21 cellular contexts compared by ENCODE assay signal in genomic region chr5:133332732-133333024, GRCh38.
A peak's percentile ranks its signal among the peaks of the same experiment; 100 is the strongest.
DNase-seq lines count a peak whose midpoint lies in the region; ATAC-seq and TF ChIP-seq lines count a peak whose summit lies in the region.
"Had no signal": no experiment of that assay in that cellular context is flagged by ENCODE, and none has a peak within 500 bp of the region (broad histone marks: within the 10 kb centered on the region; RNA-seq: fewer than 3 reads in every experiment).

No MANE protein-coding gene starts in this region.

- no peak for TF ChIP-seq CTCF in activated CD8-positive, alpha-beta T cell treated with anti-CD3 and anti-CD28 coated beads for 36 hours (IDR thresholded peaks at IDR 0.05)
- TF ChIP-seq CTCF in SK-N-SH (IDR thresholded peaks at IDR 0.05) (no peak), body of pancreas (IDR thresholded peaks at IDR 0.05) (no peak)

- no peak for TF ChIP-seq RAD21 in SK-N-SH (IDR thresholded peaks at IDR 0.05; ENCODE audit: low read length)

- WGBS in SK-N-SH (ENCODE audit: low lambda C conversion rate), result 8% methylated on average over 2 of the region's 2 CpGs
- 63 to 87% methylated on average over 2 of the region's 2 CpGs for WGBS in body of pancreas, 2 donors

- no peaks in the 10 kb centered on the region for H3K36me3 Mint-ChIP-seq in activated T-cell treated with anti-CD3 and anti-CD28 coated beads, Interleukin-2, amount 50 U/mL, for 72 hours (ENCODE audit: insufficient read depth in 2 of 2)
- no peaks in the 10 kb centered on the region for H3K36me3 Mint-ChIP-seq in activated CD8-positive, alpha-beta T cell treated with anti-CD3 and anti-CD28 coated beads for 36 hours (ENCODE audit: low read depth)
- H3K36me3 Mint-ChIP-seq in activated naive CD8-positive, alpha-beta T cell treated with anti-CD3 and anti-CD28 coated beads, Interleukin-2, amount 50 U/mL, for 24 hours (ENCODE audit: low read depth), result no peaks in the 10 kb centered on the region

- H3K27me3 ChIP-seq in SK-N-SH (ENCODE audit: insufficient read depth) (no peaks in the 10 kb centered on the region; the same call in 1 of the 2 replicates), body of pancreas (no peaks in the 10 kb centered on the region)
- H3K27me3 ChIP-seq: BLaER1, MG63 had no signal

- peak overlapping the region in 1 of 2 donors; percentile 38 for H3K4me3 Mint-ChIP-seq in activated T-cell treated with anti-CD3 and anti-CD28 coated beads, Interleukin-2, amount 50 U/mL, for 72 hours
- no peak overlapping the region for H3K4me3 Mint-ChIP-seq in activated CD8-positive, alpha-beta T cell treated with anti-CD3 and anti-CD28 coated beads for 36 hours
- H3K4me3 Mint-ChIP-seq in activated naive CD8-positive, alpha-beta T cell treated with anti-CD3 and anti-CD28 coated beads, Interleukin-2, amount 50 U/mL, for 24 hours, result no peak overlapping the region
- H3K4me3 Mint-ChIP-seq: CD4-positive, alpha-beta T cell had no signal

- ATAC-seq in activated T-cell treated with anti-CD3 and anti-CD28 coated beads, Interleukin-2, amount 50 U/mL, for 72 hours (replicated peaks in 1 of 2), result peak; percentile 67 to 77
- peak; percentile 65 for ATAC-seq in activated CD8-positive, alpha-beta T cell treated with anti-CD3 and anti-CD28 coated beads for 36 hours
- peak; percentile 49 for ATAC-seq in activated naive CD8-positive, alpha-beta T cell treated with anti-CD3 and anti-CD28 coated beads, Interleukin-2, amount 50 U/mL, for 24 hours
- peak; percentile 66 for ATAC-seq in stimulated activated naive CD8-positive, alpha-beta T cell treated with anti-CD3 and anti-CD28 coated beads, Interleukin-15, Interleukin-2, amounts not matched to agents 100 U/mL and 50 U/mL, for 24 hours
- no peak for ATAC-seq in body of pancreas
- ATAC-seq: Panc1 had no signal

- H3K27me3 Mint-ChIP-seq in activated T-cell treated with anti-CD3 and anti-CD28 coated beads, Interleukin-2, amount 50 U/mL, for 72 hours (ENCODE audit: low read depth), result no peaks in the 10 kb centered on the region
- no peaks in the 10 kb centered on the region for H3K27me3 Mint-ChIP-seq in activated CD8-positive, alpha-beta T cell treated with anti-CD3 and anti-CD28 coated beads for 36 hours
- peaks cover under 1% of the 10 kb centered on the region for H3K27me3 Mint-ChIP-seq in activated naive CD8-positive, alpha-beta T cell treated with anti-CD3 and anti-CD28 coated beads, Interleukin-2, amount 50 U/mL, for 24 hours
- H3K27me3 Mint-ChIP-seq: CD4-positive, alpha-beta T cell had no signal

- H3K36me3 ChIP-seq in SK-N-SH (replicated peaks in 1 of 2; ENCODE audit: control insufficient read depth in 1 of 2, insufficient read depth in 2 of 2, low read length in 1 of 2), result no peaks in the 10 kb centered on the region
- no peaks in the 10 kb centered on the region for H3K36me3 ChIP-seq in body of pancreas (replicated peaks in 1 of 2; ENCODE audit: insufficient read depth in 1 of 2, low read depth in 2 of 2)
- H3K36me3 ChIP-seq: BLaER1, MG63 had no signal

- H3K9ac ChIP-seq in SK-N-SH, result no peak overlapping the region
- H3K9ac ChIP-seq: BLaER1 had no signal

- no peaks in the 10 kb centered on the region for H3K9me3 Mint-ChIP-seq in activated T-cell treated with anti-CD3 and anti-CD28 coated beads, Interleukin-2, amount 50 U/mL, for 72 hours
- H3K9me3 Mint-ChIP-seq in activated CD8-positive, alpha-beta T cell treated with anti-CD3 and anti-CD28 coated beads for 36 hours, result no peaks in the 10 kb centered on the region
- no peaks in the 10 kb centered on the region for H3K9me3 Mint-ChIP-seq in activated naive CD8-positive, alpha-beta T cell treated with anti-CD3 and anti-CD28 coated beads, Interleukin-2, amount 50 U/mL, for 24 hours
- H3K9me3 Mint-ChIP-seq: CD4-positive, alpha-beta T cell had no signal

- no peaks in the 10 kb centered on the region for H3K9me3 ChIP-seq in SK-N-SH
- H3K9me3 ChIP-seq in body of pancreas, result no peaks in the 10 kb centered on the region
- H3K9me3 ChIP-seq: BLaER1, MG63 had no signal

- no peak overlapping the region for H3K27ac Mint-ChIP-seq in activated T-cell treated with anti-CD3 and anti-CD28 coated beads, Interleukin-2, amount 50 U/mL, for 72 hours
- H3K27ac Mint-ChIP-seq in activated CD8-positive, alpha-beta T cell treated with anti-CD3 and anti-CD28 coated beads for 36 hours, result peak overlapping the region; percentile 58
- H3K27ac Mint-ChIP-seq in activated naive CD8-positive, alpha-beta T cell treated with anti-CD3 and anti-CD28 coated beads, Interleukin-2, amount 50 U/mL, for 24 hours, result peak overlapping the region; percentile 45
- H3K27ac Mint-ChIP-seq: CD4-positive, alpha-beta T cell had no signal

- no peaks in the 10 kb centered on the region for H3F3A ChIP-seq in SK-N-SH (replicated peaks; ENCODE audit: insufficient read depth)

- POLR2A ChIA-PET in activated CD8-positive, alpha-beta T cell treated with anti-CD3 and anti-CD28 coated beads for 36 hours (lab: Charles Lee), result no interaction called here
- POLR2A ChIA-PET in SK-N-SH (lab: Yijun Ruan, JAX), result no interaction called here

- H3K4me1 ChIP-seq in SK-N-SH (ENCODE audit: control insufficient read depth in 1 of 2, insufficient read depth in 2 of 2, low read depth in 1 of 2, low read length in 1 of 2) (peaks cover 0 to 5% of the 10 kb centered on the region in 2 experiments; a peak in 1 of 4 replicates), body of pancreas (no peaks in the 10 kb centered on the region)

- H3K4me1 Mint-ChIP-seq in activated T-cell treated with anti-CD3 and anti-CD28 coated beads, Interleukin-2, amount 50 U/mL, for 72 hours (ENCODE audit: low read depth), result peaks cover 48% of the 10 kb centered on the region
- peaks cover 25% of the 10 kb centered on the region for H3K4me1 Mint-ChIP-seq in activated CD8-positive, alpha-beta T cell treated with anti-CD3 and anti-CD28 coated beads for 36 hours (ENCODE audit: low read depth)
- H3K4me1 Mint-ChIP-seq in activated naive CD8-positive, alpha-beta T cell treated with anti-CD3 and anti-CD28 coated beads, Interleukin-2, amount 50 U/mL, for 24 hours, result peaks cover 22% of the 10 kb centered on the region

- no peaks in the 10 kb centered on the region for H3K79me2 ChIP-seq in SK-N-SH (ENCODE audit: insufficient read depth)

- H2AFZ ChIP-seq in SK-N-SH (ENCODE audit: low read depth), result no peak overlapping the region

- no peak for DNase-seq in activated T-cell treated with anti-CD3 and anti-CD28 coated beads, Interleukin-2, amount 50 U/mL, for 72 hours
- no peak for DNase-seq in activated T-cell treated with anti-CD3 and anti-CD28 coated beads, Interleukin-2, amount 50 U/mL, for 1 hour
- peak; percentile 35 for DNase-seq in activated CD8-positive, alpha-beta T cell treated with anti-CD3 and anti-CD28 coated beads for 36 hours
- DNase-seq in activated naive CD8-positive, alpha-beta T cell treated with anti-CD3 and anti-CD28 coated beads, Interleukin-2, amount 50 U/mL, for 24 hours, result no peak
- no peak for DNase-seq in stimulated activated naive CD8-positive, alpha-beta T cell treated with anti-CD3 and anti-CD28 coated beads, Interleukin-15, Interleukin-2, amounts not matched to agents 100 U/mL and 50 U/mL, for 24 hours
- DNase-seq in amygdala (lab: John Stamatoyannopoulos, UW), result no peak
- DNase-seq in SK-N-SH, result no peak
- no peak for DNase-seq in body of pancreas
- DNase-seq: CD4-positive, alpha-beta T cell; IMR-90; KG1; MG63; NCI-H1417; NCI-H1694; NCI-H2029 treated with DMSO at 0.1 percent for 48 hours; NCI-H446 treated with DMSO at 0.1 percent for 48 hours; NCI-H526; SHP77 had no signal

- H3K9me2 ChIP-seq in SK-N-SH, result no peaks in the 10 kb centered on the region

- TF ChIP-seq EP300 in SK-N-SH (IDR thresholded peaks at IDR 0.05; ENCODE audit: borderline replicate concordance in 1 of 2, low read depth in 1 of 2, low read length in 1 of 2), result no peak

- H3K27ac ChIP-seq in SK-N-SH (ENCODE audit: low read depth in 2 of 2, low read length in 1 of 2) (no peak overlapping the region), body of pancreas (no peak overlapping the region)
- H3K27ac ChIP-seq: BLaER1, RWPE1 had no signal

- intact Hi-C loops in activated CD8-positive, alpha-beta T cell treated with anti-CD3 and anti-CD28 coated beads for 36 hours (cut with micrococcal nuclease), result no loop called here
- intact Hi-C loops in body of pancreas (cut with DNase I), result no loop called here

- H3K4me3 ChIP-seq in SK-N-SH (ENCODE audit: low read depth in 2 of 2, low read length in 1 of 2) (no peak overlapping the region), body of pancreas (no peak overlapping the region)
- H3K4me3 ChIP-seq: BLaER1, MG63 had no signal

- no peak overlapping the region for H3K4me2 ChIP-seq in SK-N-SH
- H3K4me2 ChIP-seq: BLaER1 had no signal

- CTCF ChIA-PET in activated CD8-positive, alpha-beta T cell treated with anti-CD3 and anti-CD28 coated beads for 36 hours (lab: Charles Lee), result no interaction called here
- CTCF ChIA-PET in SK-N-SH (lab: Yijun Ruan, JAX), result no interaction called here

- no peak for TF ChIP-seq POLR2A in body of pancreas (IDR thresholded peaks at IDR 0.05)

- H4K20me1 ChIP-seq in SK-N-SH (ENCODE audit: insufficient read depth), result no peaks in the 10 kb centered on the region
- H4K20me1 ChIP-seq: BLaER1 had no signal

TF ChIP-seq in SK-N-SH, 30 proteins besides CTCF, POLR2A, EP300 and RAD21 (continues in another document):
- no peak for TF ChIP-seq TCF12 (IDR thresholded peaks at IDR 0.05)
- no peak for TF ChIP-seq GABPA (IDR thresholded peaks at IDR 0.05; ENCODE audit: low read depth)
- no peak for TF ChIP-seq USF1 (IDR thresholded peaks at IDR 0.05; ENCODE audit: borderline replicate concordance, low read depth)
- no peak for TF ChIP-seq RXRA (IDR thresholded peaks at IDR 0.05; ENCODE audit: borderline replicate concordance, low read depth)
